10 cellular contexts compared by ENCODE assay signal in the genomic region with DNA sequence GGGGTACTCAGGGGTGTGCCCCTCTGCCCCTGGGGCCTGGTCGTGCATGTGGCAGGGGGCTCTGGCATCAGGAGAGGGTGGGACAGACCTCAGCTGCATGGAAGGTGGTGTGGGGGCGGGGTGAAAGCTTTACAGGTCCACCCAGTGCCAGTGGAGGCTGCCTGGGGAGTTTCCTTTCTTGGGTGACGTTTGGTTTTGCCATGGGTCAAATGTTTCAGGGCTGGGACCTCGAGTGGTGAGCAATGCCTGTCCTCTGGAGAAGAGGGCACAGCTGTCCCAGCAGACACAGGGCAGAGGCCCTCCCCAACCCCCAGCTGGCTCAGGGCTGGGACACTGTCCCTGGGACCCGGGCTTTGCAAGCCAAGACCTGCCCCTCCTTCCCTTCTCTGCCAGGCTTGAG. TPM values are rescaled to one million over a fixed set of nuclear protein-coding genes. Genes with fewer than 3 reads are reported as not detected.
DNase-seq lines count a peak whose midpoint lies in the region; ATAC-seq and TF ChIP-seq lines count a peak whose summit lies in the region.
"Had no signal": no experiment of that assay in that cellular context is flagged by ENCODE, and none has a peak within 500 bp of the region (broad histone marks: within the 10 kb centered on the region; RNA-seq: fewer than 3 reads in every experiment).

No MANE protein-coding gene starts in this region.

- H3K36me3 Mint-ChIP-seq in neural progenitor cell = no peaks in the 10 kb centered on the region

- peaks cover 28% of the 10 kb centered on the region for H3K4me1 Mint-ChIP-seq in neural progenitor cell

- no peaks in the 10 kb centered on the region for H3K9me3 Mint-ChIP-seq in neural progenitor cell

- H3K4me3 ChIP-seq in SJCRH30 (peak overlapping the region; percentile 75; the same call in 1 of the 2 replicates), fibroblast of the aortic adventitia (ENCODE audit: low read depth, low read length) (peak overlapping the region; percentile 75), neural progenitor cell (no peak overlapping the region), urinary bladder (ENCODE audit: low read depth, low read length) (no peak overlapping the region)

- no peak overlapping the region for H2AFZ ChIP-seq in neural progenitor cell (replicated peaks)

- peaks cover 31% of the 10 kb centered on the region for H3F3A ChIP-seq in neural progenitor cell (ENCODE audit: low read depth)

- H3K9me3 ChIP-seq in SJCRH30 (replicated peaks) (no peaks in the 10 kb centered on the region), neural progenitor cell (ENCODE audit: low read depth) (no peaks in the 10 kb centered on the region)

- 52% methylated on average over 5 of the region's 5 CpGs for WGBS in urinary bladder

- H3K79me2 ChIP-seq in neural progenitor cell (ENCODE audit: low read depth) = peaks cover 78% of the 10 kb centered on the region

- TF ChIP-seq CTCF in fibroblast of the aortic adventitia (IDR thresholded peaks at IDR 0.05; ENCODE audit: insufficient read depth, low read length) (no peak), neural progenitor cell (IDR thresholded peaks at IDR 0.05) (no peak)

- no peak overlapping the region for H3K27ac Mint-ChIP-seq in neural progenitor cell

- H3K36me3 ChIP-seq in SJCRH30 = no peaks in the 10 kb centered on the region
- H3K36me3 ChIP-seq in neural progenitor cell = no peaks in the 10 kb centered on the region
- H3K36me3 ChIP-seq in urinary bladder (ENCODE audit: insufficient read depth) = no peaks in the 10 kb centered on the region

- ATAC-seq in HG03521 (IDR thresholded peaks at IDR 0.05; ENCODE audit: unreplicated experiment) (no peak), GM21528 (IDR thresholded peaks at IDR 0.05; ENCODE audit: low FRiP score, unreplicated experiment) (no peak)

- H3K27ac ChIP-seq in SJCRH30 (peak overlapping the region; percentile 93), neural progenitor cell (no peak overlapping the region), urinary bladder (ENCODE audit: low read depth) (peak overlapping the region; percentile 82)

- no peaks in the 10 kb centered on the region for H3K27me3 ChIP-seq in SJCRH30
- no peaks in the 10 kb centered on the region for H3K27me3 ChIP-seq in neural progenitor cell

- H3K4me1 ChIP-seq in SJCRH30 (peaks cover 40% of the 10 kb centered on the region), neural progenitor cell (peaks cover 43% of the 10 kb centered on the region), urinary bladder (ENCODE audit: insufficient read depth) (peaks cover 6% of the 10 kb centered on the region)

- H3K4me3 Mint-ChIP-seq in neural progenitor cell = no peak overlapping the region

- DNase-seq in SJCRH30 = peak; percentile 91 to 92
- no peak for DNase-seq in fibroblast of the aortic adventitia (ENCODE audit: low read depth)
- DNase-seq in neural progenitor cell (ENCODE audit: low spot score) = no peak
- DNase-seq in NCI-H748 (lab: John Stamatoyannopoulos, UW; ENCODE audit: unreplicated experiment) = no peak
- DNase-seq in HK-2 (ENCODE audit: unreplicated experiment) = no peak
- DNase-seq: activated gamma-delta T cell, KBM-7 had no signal

- peaks cover 80% of the 10 kb centered on the region for H4K20me1 ChIP-seq in neural progenitor cell (ENCODE audit: low read depth)

- no peak overlapping the region for H3K9ac ChIP-seq in neural progenitor cell

- H3K4me2 ChIP-seq in neural progenitor cell = peak overlapping the region; percentile 99

- H3K27me3 Mint-ChIP-seq in neural progenitor cell (ENCODE audit: insufficient read depth, low read depth) = no peaks in the 10 kb centered on the region

RNA-seq across cellular contexts. Expression of gene RXRA, which starts 3.6 kb away (rescaled TPM):
- 37.0 and 39.1 TPM in 2 replicates for total RNA-seq in SJCRH30 (2014; rRNA removed; shearing (Covaris generic))
- total RNA-seq in fibroblast of the aortic adventitia (ENCODE audit: low replicate concordance) (20.9 and 26.8 TPM in 2 replicates), neural progenitor cell (ENCODE audit: low replicate concordance) (11.6 and 25.5 TPM in 2 replicates), urinary bladder (19.7 TPM)
- 70.6 TPM for polyA plus RNA-seq in urinary bladder

Comparison
In these comparisons a context has a peak if more than half of its experiments do, and no peak if none do; other contexts are left out.
1. DNase-seq: peak in SJCRH30 (2 of 2); none in fibroblast of the aortic adventitia (single experiment), neural progenitor cell (single experiment), NCI-H748 (single experiment) and HK-2 (single experiment).
2. H3K4me3 ChIP-seq: peak in SJCRH30 (single experiment) and fibroblast of the aortic adventitia (single experiment); none in neural progenitor cell (single experiment) and urinary bladder (single experiment).